Comparison of ENCODE assay signal across 10 cellular contexts in the genomic region with DNA sequence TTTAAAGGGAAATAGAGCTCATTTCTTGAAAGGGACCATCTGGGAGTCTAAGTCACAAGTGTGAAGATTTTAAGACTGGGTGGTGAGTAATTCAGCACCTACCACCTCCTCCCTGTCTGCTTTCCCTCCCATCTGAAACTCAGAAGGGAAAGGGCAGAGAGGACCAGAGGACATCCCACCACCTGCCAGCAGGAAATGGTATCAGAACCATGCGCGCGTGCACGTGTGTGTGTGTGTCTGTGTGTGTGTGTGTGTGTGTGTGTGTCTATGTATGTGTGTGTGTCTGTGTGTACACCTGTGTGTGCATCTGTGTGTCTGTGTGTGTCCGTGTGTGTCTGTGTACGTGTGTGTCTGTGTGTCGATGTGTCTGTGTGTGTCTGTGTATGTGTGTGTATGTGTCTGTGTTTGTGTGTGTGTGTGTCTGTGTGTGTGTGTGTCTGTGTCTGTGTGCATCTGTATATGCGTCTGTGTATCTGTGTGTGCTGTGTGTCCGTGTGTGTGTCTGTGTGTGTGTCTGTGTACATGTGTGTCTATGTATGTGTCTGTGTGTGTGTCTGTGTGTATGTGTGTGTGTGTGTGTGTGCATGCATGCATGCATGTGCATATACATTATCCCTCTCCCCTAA.
DNase-seq lines count a peak whose midpoint lies in the region; ATAC-seq and TF ChIP-seq lines count a peak whose summit lies in the region.
"Had no signal": no experiment of that assay in that cellular context is flagged by ENCODE, and none has a peak within 500 bp of the region (broad histone marks: within the 10 kb centered on the region; RNA-seq: fewer than 3 reads in every experiment).

No MANE protein-coding gene starts in this region.

- POLR2A ChIA-PET in activated naive CD8-positive, alpha-beta T cell treated with anti-CD3 and anti-CD28 coated beads, Interleukin-2, amount 10 ng/mL, durations not matched to agents 7 days and 5 days (lab: Charles Lee) = interaction anchor here (0.7 to 4.7 kb wide), 9 partner anchors 8 to 75 kb away, joined by 3 to 50 read pairs (median 5); a partner anchor contains a TSS
- POLR2A ChIA-PET in GM10248 (lab: Yijun Ruan, JAX) = no interaction called here

- H3K27me3 ChIP-seq in MM.1S (replicated peaks; ENCODE audit: insufficient read depth, low read length) = no peaks in the 10 kb centered on the region

- intact Hi-C loops in Right ventricle myocardium inferior (cut with DNase I) = no loop called here

- no peaks in the 10 kb centered on the region for H3K36me3 ChIP-seq in MM.1S (replicated peaks; ENCODE audit: insufficient read depth, low read length)
- H3K36me3 ChIP-seq: thoracic aorta had no signal

- no peaks in the 10 kb centered on the region for H3K9me3 ChIP-seq in MM.1S (replicated peaks; ENCODE audit: insufficient read depth, low read length)
- H3K9me3 ChIP-seq: thoracic aorta had no signal

- DNase-seq in MM.1S = peak; percentile 34
- peak; percentile 54 for DNase-seq in activated naive CD8-positive, alpha-beta T cell treated with anti-CD3 and anti-CD28 coated beads, Interleukin-2, amount 10 ng/mL, durations not matched to agents 7 days and 5 days
- peak; percentile 42 to 52 for DNase-seq in stimulated activated CD4-positive, alpha-beta T cell treated with anti-CD3 and anti-CD28 coated beads, Interleukin-4, amount 100 ng/mL, for 4 hours
- DNase-seq in GM10248 (ENCODE audit: extremely low spot score) = no peak
- no peak for DNase-seq in Right ventricle myocardium inferior (ENCODE audit: missing footprints)
- DNase-seq: dermis blood vessel endothelial cell had no signal

- peak overlapping the region; percentile 61 for H3K4me3 Mint-ChIP-seq in activated naive CD8-positive, alpha-beta T cell treated with anti-CD3 and anti-CD28 coated beads, Interleukin-2, amount 10 ng/mL, durations not matched to agents 7 days and 5 days

- peak overlapping the region; percentile 89 for H3K27ac Mint-ChIP-seq in activated naive CD8-positive, alpha-beta T cell treated with anti-CD3 and anti-CD28 coated beads, Interleukin-2, amount 10 ng/mL, durations not matched to agents 7 days and 5 days

- H3K4me2 ChIP-seq in MM.1S (ENCODE audit: low read depth, low read length) = peak overlapping the region; percentile 15; the same call in 1 of the 2 replicates

- H3K27me3 Mint-ChIP-seq in activated naive CD8-positive, alpha-beta T cell treated with anti-CD3 and anti-CD28 coated beads, Interleukin-2, amount 10 ng/mL, durations not matched to agents 7 days and 5 days = no peaks in the 10 kb centered on the region

- no peak overlapping the region for H3K4me3 ChIP-seq in MM.1S (ENCODE audit: low read length)
- H3K4me3 ChIP-seq: thoracic aorta had no signal

- no peak overlapping the region for H3K9ac ChIP-seq in MM.1S (ENCODE audit: low read length)

- no peaks in the 10 kb centered on the region for H3K9me3 Mint-ChIP-seq in activated naive CD8-positive, alpha-beta T cell treated with anti-CD3 and anti-CD28 coated beads, Interleukin-2, amount 10 ng/mL, durations not matched to agents 7 days and 5 days

- peaks cover 2% of the 10 kb centered on the region for H3K36me3 Mint-ChIP-seq in activated naive CD8-positive, alpha-beta T cell treated with anti-CD3 and anti-CD28 coated beads, Interleukin-2, amount 10 ng/mL, durations not matched to agents 7 days and 5 days

- no peaks in the 10 kb centered on the region; the same call in 1 of the 2 replicates for H3F3A ChIP-seq in MM.1S (ENCODE audit: insufficient read depth, low read length)

- no peaks in the 10 kb centered on the region for H3K9me2 ChIP-seq in MM.1S (replicated peaks; ENCODE audit: insufficient read depth, low read length)

- H3K27ac ChIP-seq in MM.1S (ENCODE audit: low read length) = no peak overlapping the region
- H3K27ac ChIP-seq: thoracic aorta had no signal

- TF ChIP-seq CTCF in MM.1S (IDR thresholded peaks at IDR 0.05; ENCODE audit: low read length) (no peak), GM10248 (IDR thresholded peaks at IDR 0.05; ENCODE audit: control extremely low read depth, extremely low read depth, low read depth, missing control alignments) (no peak)

- no peak overlapping the region for H2AFZ ChIP-seq in MM.1S (ENCODE audit: low read length)

- peaks cover 24% of the 10 kb centered on the region for H3K4me1 ChIP-seq in MM.1S (ENCODE audit: low read length)

- ATAC-seq in GM19463 (IDR thresholded peaks at IDR 0.05; ENCODE audit: unreplicated experiment) = peak; percentile 74
- ATAC-seq in activated naive CD8-positive, alpha-beta T cell treated with anti-CD3 and anti-CD28 coated beads, Interleukin-2, amount 10 ng/mL, durations not matched to agents 7 days and 5 days (ENCODE audit: low read depth) = peak; percentile 81
- ATAC-seq in GM19035 (IDR thresholded peaks at IDR 0.05; ENCODE audit: unreplicated experiment) = no peak
- no peak for ATAC-seq in HG02588 (IDR thresholded peaks at IDR 0.05; ENCODE audit: unreplicated experiment)
- no peak for ATAC-seq in Right ventricle myocardium inferior

- H4K20me1 ChIP-seq in MM.1S (ENCODE audit: insufficient read depth, low read length) = no peaks in the 10 kb centered on the region

- CTCF ChIA-PET in GM10248 (lab: Yijun Ruan, JAX) = interaction anchor here (1.0 to 1.4 kb wide), 3 partner anchors 10 to 34 kb away, joined by 3 to 4 read pairs (median 4); no protein-coding TSS in a partner anchor

- H3K79me2 ChIP-seq in MM.1S (ENCODE audit: low read length) = no peaks in the 10 kb centered on the region

- peaks cover 46% of the 10 kb centered on the region for H3K4me1 Mint-ChIP-seq in activated naive CD8-positive, alpha-beta T cell treated with anti-CD3 and anti-CD28 coated beads, Interleukin-2, amount 10 ng/mL, durations not matched to agents 7 days and 5 days

Comparison
In these comparisons a context has a peak if more than half of its experiments do, and no peak if none do; other contexts are left out.
1. ATAC-seq: peak in GM19463 (single experiment) and activated naive CD8-positive, alpha-beta T cell treated with anti-CD3 and anti-CD28 coated beads, Interleukin-2, amount 10 ng/mL, durations not matched to agents 7 days and 5 days (single experiment); none in GM19035 (single experiment), HG02588 (single experiment) and Right ventricle myocardium inferior (single experiment).
2. DNase-seq: peak in MM.1S (single experiment), activated naive CD8-positive, alpha-beta T cell treated with anti-CD3 and anti-CD28 coated beads, Interleukin-2, amount 10 ng/mL, durations not matched to agents 7 days and 5 days (single experiment) and stimulated activated CD4-positive, alpha-beta T cell treated with anti-CD3 and anti-CD28 coated beads, Interleukin-4, amount 100 ng/mL, for 4 hours (2 of 2); none in GM10248 (single experiment) and Right ventricle myocardium inferior (single experiment).